Comparison of ENCODE assay signal across 25 cellular contexts in the genomic region with DNA sequence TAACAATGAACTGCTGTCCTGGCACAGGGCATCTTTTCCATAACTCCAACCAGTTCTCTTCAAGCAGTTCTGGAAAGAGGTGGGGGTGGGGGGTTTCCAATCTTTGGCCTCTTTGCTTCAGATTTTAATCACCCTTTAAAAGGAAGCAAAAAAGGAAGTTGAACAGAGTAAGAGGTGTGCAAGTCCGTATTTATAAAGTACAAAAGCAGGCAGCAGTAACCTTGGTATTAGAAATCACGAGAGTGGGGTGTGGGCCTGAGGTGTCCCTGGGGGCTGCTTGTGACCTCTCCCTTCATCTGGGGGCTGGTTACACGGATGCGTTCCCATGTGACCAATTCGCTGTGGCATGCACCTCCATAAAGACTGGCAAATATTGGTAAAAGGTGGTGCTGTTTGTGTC.
"Had no signal": no experiment of that assay in that cellular context is flagged by ENCODE, and none has a peak within 500 bp of the region (broad histone marks: within the 10 kb centered on the region; RNA-seq: fewer than 3 reads in every experiment).

No MANE protein-coding gene starts in this region.

- H3K4me2 ChIP-seq: hepatocyte, smooth muscle cell had no signal

- H3K4me3 ChIP-seq: gastroesophageal sphincter, heart left ventricle, hepatocyte, lung, prostate gland, right atrium auricular region, smooth muscle cell, stomach, thyroid gland, vagina had no signal

- H2AFZ ChIP-seq: hepatocyte had no signal

- H3K27ac Mint-ChIP-seq: dendritic cell treated with granulocyte-macrophage colony-stimulating factor and Interleukin-4, amounts not matched to agents 40 ng/mL and 50 ng/mL, for 4 days; endodermal cell; memory B cell; natural killer cell had no signal

- H3K27ac ChIP-seq: epithelial cell of prostate, gastroesophageal sphincter, heart left ventricle, prostate gland, right atrium auricular region, thyroid gland, vagina had no signal

- H3K9me3 Mint-ChIP-seq: dendritic cell treated with granulocyte-macrophage colony-stimulating factor and Interleukin-4, amounts not matched to agents 40 ng/mL and 50 ng/mL, for 4 days; endodermal cell; memory B cell; natural killer cell; neural crest cell had no signal

- DNase-seq: effector CD8-positive, alpha-beta T cell; endodermal cell; foreskin fibroblast; heart left ventricle; kidney; natural killer cell; stimulated activated CD4-positive, alpha-beta T cell treated with anti-CD3 and anti-CD28 coated beads, Interleukin-12 subunit alpha, Interleukin-12 subunit beta, amount 100 ng/mL, for 4 hours; stimulated activated CD4-positive, alpha-beta T cell treated with anti-CD3 and anti-CD28 coated beads, Interleukin-1b, Interleukin-23, amount 100 ng/mL, for 48 hours; stimulated activated CD4-positive, alpha-beta T cell treated with anti-CD3 and anti-CD28 coated beads, Interleukin-4, amount 100 ng/mL, for 1 hour; stimulated activated CD8-positive, alpha-beta memory T cell treated with anti-CD3 and anti-CD28 coated beads, Interleukin-4, amount 100 ng/mL, for 48 hours; stimulated activated naive CD4-positive, alpha-beta T cell treated with Interleukin-2 at 50 U/mL for 16 hours; stomach; thyroid gland; trophoblast cell had no signal

- H3K9me3 ChIP-seq: gastroesophageal sphincter, heart left ventricle, prostate gland, right atrium auricular region, stomach, thyroid gland, vagina had no signal

- H3K4me3 Mint-ChIP-seq: dendritic cell treated with granulocyte-macrophage colony-stimulating factor and Interleukin-4, amounts not matched to agents 40 ng/mL and 50 ng/mL, for 4 days; endodermal cell; memory B cell; natural killer cell; neural crest cell had no signal

- H3K4me1 ChIP-seq: prostate gland, right atrium auricular region, thyroid gland, vagina had no signal

- H3K27me3 ChIP-seq: gastroesophageal sphincter, heart left ventricle, hepatocyte, right atrium auricular region, stomach, thyroid gland, vagina had no signal
